In genomic region chr2:172357442-172357841, GRCh38 we compare ENCODE assay signal across 11 cellular contexts.
"Had no signal": no experiment of that assay in that cellular context is flagged by ENCODE, and none has a peak within 500 bp of the region (broad histone marks: within the 10 kb centered on the region; RNA-seq: fewer than 3 reads in every experiment).

No MANE protein-coding gene starts in this region.

- H3K4me3 Mint-ChIP-seq: activated B cell treated with CpG ODN at 0.5 μM for 24 hours; activated CD4-positive, alpha-beta T cell treated with anti-CD3 and anti-CD28 coated beads, Interleukin-2, amount 10 ng/mL, durations not matched to agents 24 days and 14 days; activated naive CD4-positive, alpha-beta T cell treated with anti-CD3 and anti-CD28 coated beads, Interleukin-2, amount 50 U/mL, for 24 hours; dendritic cell treated with granulocyte-macrophage colony-stimulating factor and Interleukin-4, amounts not matched to agents 40 ng/mL and 50 ng/mL, for 4 days; memory B cell had no signal

- H3K27me3 ChIP-seq: thyroid gland, uterus had no signal

- H3K9me3 ChIP-seq: thyroid gland, uterus had no signal

- H3K36me3 ChIP-seq: thyroid gland, uterus had no signal

- H3K4me3 ChIP-seq: thyroid gland, uterus had no signal

- H3K4me1 ChIP-seq: uterus had no signal

- H3K27ac ChIP-seq: thyroid gland, uterus had no signal

- H3K4me1 Mint-ChIP-seq: activated B cell treated with CpG ODN at 0.5 μM for 24 hours; activated CD4-positive, alpha-beta T cell treated with anti-CD3 and anti-CD28 coated beads, Interleukin-2, amount 10 ng/mL, durations not matched to agents 24 days and 14 days; memory B cell had no signal

- H3K9me3 Mint-ChIP-seq: activated B cell treated with CpG ODN at 0.5 μM for 24 hours; activated CD4-positive, alpha-beta T cell treated with anti-CD3 and anti-CD28 coated beads, Interleukin-2, amount 10 ng/mL, durations not matched to agents 24 days and 14 days; activated naive CD4-positive, alpha-beta T cell treated with anti-CD3 and anti-CD28 coated beads, Interleukin-2, amount 50 U/mL, for 24 hours; activated T-helper 2 cell treated with anti-CD3 and anti-CD28 coated beads, Interferon-gamma antibody, Interleukin-2, Interleukin-4, amounts not matched to agents 10 μg/mL and 5 μg/mL and 100 μg/mL, durations not matched to agents 14 hours and 24 hours and 36 hours; dendritic cell treated with granulocyte-macrophage colony-stimulating factor and Interleukin-4, amounts not matched to agents 40 ng/mL and 50 ng/mL, for 4 days; memory B cell had no signal

- H3K27ac Mint-ChIP-seq: activated B cell treated with CpG ODN at 0.5 μM for 24 hours; activated CD4-positive, alpha-beta T cell treated with anti-CD3 and anti-CD28 coated beads, Interleukin-2, amount 10 ng/mL, durations not matched to agents 24 days and 14 days; activated naive CD4-positive, alpha-beta T cell treated with anti-CD3 and anti-CD28 coated beads, Interleukin-2, amount 50 U/mL, for 24 hours; activated T-helper 2 cell treated with anti-CD3 and anti-CD28 coated beads, Interferon-gamma antibody, Interleukin-2, Interleukin-4, amounts not matched to agents 10 μg/mL and 5 μg/mL and 100 μg/mL, durations not matched to agents 14 hours and 24 hours and 36 hours; dendritic cell treated with granulocyte-macrophage colony-stimulating factor and Interleukin-4, amounts not matched to agents 40 ng/mL and 50 ng/mL, for 4 days; memory B cell had no signal

- DNase-seq: activated B cell treated with CpG ODN at 0.5 μM for 24 hours; activated CD4-positive, alpha-beta T cell treated with anti-CD3 and anti-CD28 coated beads, Interleukin-2, amount 10 ng/mL, durations not matched to agents 24 days and 14 days; glutamatergic neuron; stimulated activated CD4-positive, alpha-beta T cell treated with anti-CD3 and anti-CD28 coated beads, Interleukin-4, amount 100 ng/mL, for 4 hours; T-helper 9 cell; thyroid gland; uterus had no signal

- H3K27me3 Mint-ChIP-seq: activated B cell treated with CpG ODN at 0.5 μM for 24 hours; activated naive CD4-positive, alpha-beta T cell treated with anti-CD3 and anti-CD28 coated beads, Interleukin-2, amount 50 U/mL, for 24 hours; dendritic cell treated with granulocyte-macrophage colony-stimulating factor and Interleukin-4, amounts not matched to agents 40 ng/mL and 50 ng/mL, for 4 days had no signal

- H3K36me3 Mint-ChIP-seq: activated naive CD4-positive, alpha-beta T cell treated with anti-CD3 and anti-CD28 coated beads, Interleukin-2, amount 50 U/mL, for 24 hours; memory B cell had no signal
